Comparison of ENCODE assay signal across 15 cellular contexts in genomic region chr4:574346-575161, GRCh38. TPM values are rescaled to one million over a fixed set of nuclear protein-coding genes. Genes with fewer than 3 reads are reported as not detected.
DNase-seq lines count a peak whose midpoint lies in the region; ATAC-seq lines count a peak whose summit lies in the region.
"Had no signal": no experiment of that assay in that cellular context is flagged by ENCODE, and none has a peak within 500 bp of the region (broad histone marks: within the 10 kb centered on the region; RNA-seq: fewer than 3 reads in every experiment).

No MANE protein-coding gene starts in this region.

- peaks cover 82% of the 10 kb centered on the region for H3K27me3 ChIP-seq in HUES64 (ENCODE audit: insufficient read depth, low read length)

- peak overlapping the region; percentile 22 for H3K27ac Mint-ChIP-seq in activated CD4-positive, alpha-beta T cell treated with anti-CD3 and anti-CD28 coated beads, Interleukin-2, amount 10 ng/mL, durations not matched to agents 24 days and 14 days
- no peak overlapping the region for H3K27ac Mint-ChIP-seq in dendritic cell treated with granulocyte-macrophage colony-stimulating factor and Interleukin-4, amounts not matched to agents 40 ng/mL and 50 ng/mL, for 4 days
- H3K27ac Mint-ChIP-seq in natural killer cell treated with Interleukin-12 subunit alpha and Interleukin-12 subunit beta and Interleukin-15 and Interleukin-18, amount 100 ng/mL, for 72 hours: no peak overlapping the region

- peaks cover 7% of the 10 kb centered on the region for H3K36me3 Mint-ChIP-seq in activated CD4-positive, alpha-beta T cell treated with anti-CD3 and anti-CD28 coated beads, Interleukin-2, amount 10 ng/mL, durations not matched to agents 24 days and 14 days (ENCODE audit: low read depth)
- H3K36me3 Mint-ChIP-seq in dendritic cell treated with granulocyte-macrophage colony-stimulating factor and Interleukin-4, amounts not matched to agents 40 ng/mL and 50 ng/mL, for 4 days (ENCODE audit: low read depth): no peaks in the 10 kb centered on the region
- no peaks in the 10 kb centered on the region for H3K36me3 Mint-ChIP-seq in natural killer cell treated with Interleukin-12 subunit alpha and Interleukin-12 subunit beta and Interleukin-15 and Interleukin-18, amount 100 ng/mL, for 72 hours

- no peak overlapping the region for H3K9ac ChIP-seq in HUES64 (ENCODE audit: low read depth, low read length)

- peak overlapping the region; percentile 22; the same call in 1 of the 2 replicates for H3K4me3 ChIP-seq in HUES64 (ENCODE audit: low read length)
- H3K4me3 ChIP-seq: smooth muscle cell, thyroid gland had no signal

- no peak for DNase-seq in activated CD4-positive, alpha-beta T cell treated with anti-CD3 and anti-CD28 coated beads, Interleukin-2, amount 10 ng/mL, durations not matched to agents 24 days and 14 days
- DNase-seq in activated CD4-positive, alpha-beta T cell treated with anti-CD3 and anti-CD28 coated beads for 1 hour: no peak
- no peak for DNase-seq in natural killer cell treated with Interleukin-12 subunit alpha and Interleukin-12 subunit beta and Interleukin-15 and Interleukin-18, amount 100 ng/mL, for 72 hours (ENCODE audit: low spot score)
- no peak for DNase-seq in activated CD8-positive, alpha-beta memory T cell treated with anti-CD3 and anti-CD28 coated beads, Interleukin-2, amount 50 U/mL, for 48 hours
- no peak for DNase-seq in stimulated activated CD4-positive, alpha-beta T cell treated with anti-CD3 and anti-CD28 coated beads, Interleukin-12 subunit alpha, Interleukin-12 subunit beta, amount 100 ng/mL, for 4 hours
- DNase-seq: NCI-H2171, occipital lobe had no signal

- no peak overlapping the region for H3K4me3 Mint-ChIP-seq in activated CD4-positive, alpha-beta T cell treated with anti-CD3 and anti-CD28 coated beads, Interleukin-2, amount 10 ng/mL, durations not matched to agents 24 days and 14 days
- H3K4me3 Mint-ChIP-seq in dendritic cell treated with granulocyte-macrophage colony-stimulating factor and Interleukin-4, amounts not matched to agents 40 ng/mL and 50 ng/mL, for 4 days: peak overlapping the region; percentile 41
- H3K4me3 Mint-ChIP-seq in natural killer cell treated with Interleukin-12 subunit alpha and Interleukin-12 subunit beta and Interleukin-15 and Interleukin-18, amount 100 ng/mL, for 72 hours: peak overlapping the region; percentile 33

- 12% methylated on average over 68 of the region's 68 CpGs for whole genome bisulfite sequencing in HUES64

- H3K4me1 ChIP-seq in HUES64 (ENCODE audit: insufficient read depth, low read length): peaks cover 13% of the 10 kb centered on the region

- no peak for ATAC-seq in natural killer cell treated with Interleukin-12 subunit alpha and Interleukin-12 subunit beta and Interleukin-15 and Interleukin-18, amount 100 ng/mL, for 72 hours
- ATAC-seq in HG03095 (IDR thresholded peaks at IDR 0.05; ENCODE audit: unreplicated experiment): no peak

- peaks cover 4% of the 10 kb centered on the region for H3K4me1 Mint-ChIP-seq in activated CD4-positive, alpha-beta T cell treated with anti-CD3 and anti-CD28 coated beads, Interleukin-2, amount 10 ng/mL, durations not matched to agents 24 days and 14 days
- peaks cover 19% of the 10 kb centered on the region for H3K4me1 Mint-ChIP-seq in dendritic cell treated with granulocyte-macrophage colony-stimulating factor and Interleukin-4, amounts not matched to agents 40 ng/mL and 50 ng/mL, for 4 days (ENCODE audit: low read depth)
- H3K4me1 Mint-ChIP-seq in natural killer cell treated with Interleukin-12 subunit alpha and Interleukin-12 subunit beta and Interleukin-15 and Interleukin-18, amount 100 ng/mL, for 72 hours (ENCODE audit: low read depth in 2 of 2): peaks cover 0 to 10% of the 10 kb centered on the region in 2 donors

- peaks cover 39% of the 10 kb centered on the region for H3K27me3 Mint-ChIP-seq in activated CD4-positive, alpha-beta T cell treated with anti-CD3 and anti-CD28 coated beads, Interleukin-2, amount 10 ng/mL, durations not matched to agents 24 days and 14 days
- peaks cover 62% of the 10 kb centered on the region for H3K27me3 Mint-ChIP-seq in dendritic cell treated with granulocyte-macrophage colony-stimulating factor and Interleukin-4, amounts not matched to agents 40 ng/mL and 50 ng/mL, for 4 days
- peaks cover 44 to 47% of the 10 kb centered on the region in 2 donors for H3K27me3 Mint-ChIP-seq in natural killer cell treated with Interleukin-12 subunit alpha and Interleukin-12 subunit beta and Interleukin-15 and Interleukin-18, amount 100 ng/mL, for 72 hours

- H3K9me3 Mint-ChIP-seq in activated CD4-positive, alpha-beta T cell treated with anti-CD3 and anti-CD28 coated beads, Interleukin-2, amount 10 ng/mL, durations not matched to agents 24 days and 14 days: peaks cover 18% of the 10 kb centered on the region
- peaks cover 8% of the 10 kb centered on the region for H3K9me3 Mint-ChIP-seq in dendritic cell treated with granulocyte-macrophage colony-stimulating factor and Interleukin-4, amounts not matched to agents 40 ng/mL and 50 ng/mL, for 4 days
- H3K9me3 Mint-ChIP-seq in natural killer cell treated with Interleukin-12 subunit alpha and Interleukin-12 subunit beta and Interleukin-15 and Interleukin-18, amount 100 ng/mL, for 72 hours: no peaks in the 10 kb centered on the region

- H3K36me3 ChIP-seq in HUES64 (ENCODE audit: insufficient read depth, low read length): no peaks in the 10 kb centered on the region
- H3K36me3 ChIP-seq: thyroid gland had no signal

- H3K27ac ChIP-seq in HUES64 (ENCODE audit: low read depth, low read length): no peak overlapping the region
- H3K27ac ChIP-seq: thyroid gland had no signal

- intact Hi-C loops in activated CD4-positive, alpha-beta T cell treated with anti-CD3 and anti-CD28 coated beads, Interleukin-2, amount 10 ng/mL, durations not matched to agents 24 days and 14 days (cut with micrococcal nuclease): loop anchor here (10.0 kb wide), 1 partner anchor 830 kb away; the partner anchor contains the start of gene NKX1-1
- intact Hi-C loops in dendritic cell treated with granulocyte-macrophage colony-stimulating factor and Interleukin-4, amounts not matched to agents 40 ng/mL and 50 ng/mL, for 4 days (cut with micrococcal nuclease): no loop called here

- H3K9me3 ChIP-seq in HUES64 (ENCODE audit: insufficient read depth, low read depth, low read length): no peaks in the 10 kb centered on the region
- H3K9me3 ChIP-seq: thyroid gland had no signal

RNA-seq across cellular contexts. Expression of gene TMEM271, which starts 1.5 kb away (rescaled TPM):
- total RNA-seq in activated CD4-positive, alpha-beta T cell treated with anti-CD3 and anti-CD28 coated beads, Interleukin-2, amount 10 ng/mL, durations not matched to agents 24 days and 14 days: not detected in 2 replicates
- 0.10 TPM for polyA plus RNA-seq in HUES64 (2013, experiment 1 of 2)
- polyA plus RNA-seq in HUES64 (2013, experiment 2 of 2): not detected
- total RNA-seq in natural killer cell treated with Interleukin-12 subunit alpha and Interleukin-12 subunit beta and Interleukin-15 and Interleukin-18, amount 100 ng/mL, for 72 hours: not detected
- total RNA-seq: bronchial epithelial cell, liver, smooth muscle cell, thyroid gland had no signal
- polyA plus RNA-seq: liver, smooth muscle cell had no signal

RNA-seq across cellular contexts. Expression of gene PDE6B, which starts 50.8 kb away (rescaled TPM):
- 9.0 and 14.5 TPM in 2 replicates for total RNA-seq in activated CD4-positive, alpha-beta T cell treated with anti-CD3 and anti-CD28 coated beads, Interleukin-2, amount 10 ng/mL, durations not matched to agents 24 days and 14 days
- 3.1 TPM for polyA plus RNA-seq in HUES64 (2013, experiment 1 of 2)
- polyA plus RNA-seq in HUES64 (2013, experiment 2 of 2): 3.5 TPM
- total RNA-seq in natural killer cell treated with Interleukin-12 subunit alpha and Interleukin-12 subunit beta and Interleukin-15 and Interleukin-18, amount 100 ng/mL, for 72 hours: 10 to 100 TPM; 14.1 to 14.8 TPM
- total RNA-seq: bronchial epithelial cell, H4 had no signal
